In the genomic region with DNA sequence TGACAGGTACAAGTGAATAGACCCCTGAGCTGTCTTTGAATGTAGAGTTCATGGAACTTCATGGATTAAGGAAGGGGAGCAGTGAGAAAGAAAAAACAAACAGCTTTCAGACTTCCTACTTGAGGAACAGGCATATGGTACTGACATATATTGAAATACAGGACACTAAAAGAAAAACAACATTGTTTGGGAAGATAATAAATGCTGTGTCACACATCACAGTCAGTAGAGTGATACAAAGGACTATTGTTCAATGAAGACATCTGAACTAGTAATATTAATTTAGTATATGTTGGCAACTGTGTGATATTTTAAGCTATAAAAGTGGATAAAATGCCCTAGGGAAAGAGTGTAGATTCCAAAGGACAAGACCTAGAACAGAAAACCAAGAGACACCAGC, we compare ENCODE assay signal across 1 cellular context.
TF ChIP-seq lines count a peak whose summit lies in the region.

No MANE protein-coding gene starts in this region.

TF ChIP-seq in HepG2, 621 proteins besides CTCF, POLR2A, EP300 and RAD21:
- TF ChIP-seq FIP1L1 (IDR thresholded peaks at IDR 0.05; ENCODE audit: borderline replicate concordance, insufficient read depth, low read depth, low read length) = no peak
- TF ChIP-seq, protein P1, sequence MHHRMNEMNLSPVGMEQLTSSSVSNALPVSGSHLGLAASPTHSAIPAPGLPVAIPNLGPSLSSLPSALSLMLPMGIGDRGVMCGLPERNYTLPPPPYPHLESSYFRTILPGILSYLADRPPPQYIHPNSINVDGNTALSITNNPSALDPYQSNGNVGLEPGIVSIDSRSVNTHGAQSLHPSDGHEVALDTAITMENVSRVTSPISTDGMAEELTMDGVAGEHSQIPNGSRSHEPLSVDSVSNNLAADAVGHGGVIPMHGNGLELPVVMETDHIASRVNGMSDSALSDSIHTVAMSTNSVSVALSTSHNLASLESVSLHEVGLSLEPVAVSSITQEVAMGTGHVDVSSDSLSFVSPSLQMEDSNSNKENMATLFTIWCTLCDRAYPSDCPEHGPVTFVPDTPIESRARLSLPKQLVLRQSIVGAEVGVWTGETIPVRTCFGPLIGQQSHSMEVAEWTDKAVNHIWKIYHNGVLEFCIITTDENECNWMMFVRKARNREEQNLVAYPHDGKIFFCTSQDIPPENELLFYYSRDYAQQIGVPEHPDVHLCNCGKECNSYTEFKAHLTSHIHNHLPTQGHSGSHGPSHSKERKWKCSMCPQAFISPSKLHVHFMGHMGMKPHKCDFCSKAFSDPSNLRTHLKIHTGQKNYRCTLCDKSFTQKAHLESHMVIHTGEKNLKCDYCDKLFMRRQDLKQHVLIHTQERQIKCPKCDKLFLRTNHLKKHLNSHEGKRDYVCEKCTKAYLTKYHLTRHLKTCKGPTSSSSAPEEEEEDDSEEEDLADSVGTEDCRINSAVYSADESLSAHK (CRISPR knock-in tag; IDR thresholded peaks at IDR 0.05; ENCODE audit: borderline replicate concordance) = no peak
- TF ChIP-seq NFE2L2 (IDR thresholded peaks at IDR 0.05; ENCODE audit: low read length) = 0 out of 2 replicates have a peak, but pooled peaks have one; percentile 51
- TF ChIP-seq, protein P2, sequence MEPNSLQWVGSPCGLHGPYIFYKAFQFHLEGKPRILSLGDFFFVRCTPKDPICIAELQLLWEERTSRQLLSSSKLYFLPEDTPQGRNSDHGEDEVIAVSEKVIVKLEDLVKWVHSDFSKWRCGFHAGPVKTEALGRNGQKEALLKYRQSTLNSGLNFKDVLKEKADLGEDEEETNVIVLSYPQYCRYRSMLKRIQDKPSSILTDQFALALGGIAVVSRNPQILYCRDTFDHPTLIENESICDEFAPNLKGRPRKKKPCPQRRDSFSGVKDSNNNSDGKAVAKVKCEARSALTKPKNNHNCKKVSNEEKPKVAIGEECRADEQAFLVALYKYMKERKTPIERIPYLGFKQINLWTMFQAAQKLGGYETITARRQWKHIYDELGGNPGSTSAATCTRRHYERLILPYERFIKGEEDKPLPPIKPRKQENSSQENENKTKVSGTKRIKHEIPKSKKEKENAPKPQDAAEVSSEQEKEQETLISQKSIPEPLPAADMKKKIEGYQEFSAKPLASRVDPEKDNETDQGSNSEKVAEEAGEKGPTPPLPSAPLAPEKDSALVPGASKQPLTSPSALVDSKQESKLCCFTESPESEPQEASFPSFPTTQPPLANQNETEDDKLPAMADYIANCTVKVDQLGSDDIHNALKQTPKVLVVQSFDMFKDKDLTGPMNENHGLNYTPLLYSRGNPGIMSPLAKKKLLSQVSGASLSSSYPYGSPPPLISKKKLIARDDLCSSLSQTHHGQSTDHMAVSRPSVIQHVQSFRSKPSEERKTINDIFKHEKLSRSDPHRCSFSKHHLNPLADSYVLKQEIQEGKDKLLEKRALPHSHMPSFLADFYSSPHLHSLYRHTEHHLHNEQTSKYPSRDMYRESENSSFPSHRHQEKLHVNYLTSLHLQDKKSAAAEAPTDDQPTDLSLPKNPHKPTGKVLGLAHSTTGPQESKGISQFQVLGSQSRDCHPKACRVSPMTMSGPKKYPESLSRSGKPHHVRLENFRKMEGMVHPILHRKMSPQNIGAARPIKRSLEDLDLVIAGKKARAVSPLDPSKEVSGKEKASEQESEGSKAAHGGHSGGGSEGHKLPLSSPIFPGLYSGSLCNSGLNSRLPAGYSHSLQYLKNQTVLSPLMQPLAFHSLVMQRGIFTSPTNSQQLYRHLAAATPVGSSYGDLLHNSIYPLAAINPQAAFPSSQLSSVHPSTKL (CRISPR knock-in tag; IDR thresholded peaks at IDR 0.05) = no peak
